ENCODE assay signal across 8 cellular contexts in the genomic region with DNA sequence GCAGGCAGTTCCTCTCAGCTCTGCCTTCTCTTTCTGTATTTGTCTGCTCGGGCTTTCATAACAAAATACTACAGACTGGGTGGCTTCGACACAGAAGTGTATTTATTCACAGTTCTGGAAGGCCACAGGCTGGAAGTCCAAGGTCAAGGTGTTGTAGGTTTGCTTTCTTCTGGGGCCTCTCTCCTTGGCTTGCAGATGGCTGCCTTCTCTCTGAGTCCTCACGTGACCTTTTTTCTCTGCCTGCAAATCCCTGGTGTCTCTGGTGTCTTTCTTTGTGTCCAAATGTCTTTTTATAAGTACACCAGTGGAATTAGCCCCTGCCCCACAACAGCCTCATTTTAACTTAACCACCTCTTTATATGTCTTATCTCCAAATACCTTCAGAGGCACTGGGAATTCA.
"Had no signal": no experiment of that assay in that cellular context is flagged by ENCODE, and none has a peak within 500 bp of the region (broad histone marks: within the 10 kb centered on the region; RNA-seq: fewer than 3 reads in every experiment).

No MANE protein-coding gene starts in this region.

- H3K9ac ChIP-seq: GM23248 had no signal

- H2AFZ ChIP-seq: GM23248 had no signal

- DNase-seq: GM23248, GOT3, H7, IMR-90, KBM-7 had no signal

- FAIRE-seq: HTR-8/SVneo had no signal

- ATAC-seq: HCT116 had no signal

- H3K9me3 ChIP-seq: HAP-1 had no signal

- H3K27ac ChIP-seq: GM23248 had no signal

- H3K36me3 ChIP-seq: HAP-1 had no signal

- H3K4me3 ChIP-seq: GM23248, HAP-1 had no signal
